8 cellular contexts compared by ENCODE assay signal in genomic region chr4:82428526-82428968, GRCh38. TPM values are rescaled to one million over a fixed set of nuclear protein-coding genes. Genes with fewer than 3 reads are reported as not detected.
DNase-seq lines count a peak whose midpoint lies in the region; ATAC-seq and TF ChIP-seq lines count a peak whose summit lies in the region.

No MANE protein-coding gene starts in this region.

- no TSS peak for BruUV-seq in Calu3 (replicated peaks; lab: Mats Ljungman, UMichigan)

- H3K9me3 Mint-ChIP-seq in Calu3 (ENCODE audit: low read depth, unreplicated experiment) (no peaks in the 10 kb centered on the region), endodermal cell (no peaks in the 10 kb centered on the region)

- H3K4me3 ChIP-seq in NT2/D1 (ENCODE audit: insufficient read length, low read depth), result peak overlapping the region; percentile 93
- H3K4me3 ChIP-seq in endodermal cell (ENCODE audit: low read length), result peak overlapping the region; percentile 91
- peak overlapping the region; percentile 90 to 99 for H3K4me3 ChIP-seq in neutrophil (ENCODE audit: low read depth in 1 of 2, low read length in 1 of 2)

- H3K27ac ChIP-seq in endodermal cell (ENCODE audit: low read depth, low read length) (peak overlapping the region; percentile 99), neutrophil (peak overlapping the region; percentile 94)

- H3K36me3 ChIP-seq in NT2/D1 (ENCODE audit: insufficient read depth, insufficient read length, low read length) (peaks cover 69% of the 10 kb centered on the region), endodermal cell (ENCODE audit: control insufficient read depth, insufficient read depth, low read length) (peaks cover 52% of the 10 kb centered on the region), neutrophil (peaks cover 36% of the 10 kb centered on the region)

- no peak for DNase-seq in Calu3
- no peak for DNase-seq in NT2/D1 (ENCODE audit: low read depth, low spot score)
- no peak for DNase-seq in endodermal cell
- DNase-seq in HK-2 (ENCODE audit: unreplicated experiment), result no peak
- no peak for DNase-seq in activated CD8-positive, alpha-beta memory T cell treated with anti-CD3 and anti-CD28 coated beads, Interleukin-2, amount 50 U/mL, for 4 hours

- peak overlapping the region; percentile 98 for H3K9ac ChIP-seq in NT2/D1 (ENCODE audit: insufficient read length, low read depth)
- H3K9ac ChIP-seq in endodermal cell (ENCODE audit: extremely low read depth, low read length, poor library complexity, severe bottlenecking), result peak overlapping the region; percentile 99

- no peak for ATAC-seq in HG03439 (IDR thresholded peaks at IDR 0.05; ENCODE audit: unreplicated experiment)
- ATAC-seq in HG02970 (IDR thresholded peaks at IDR 0.05; ENCODE audit: low FRiP score, unreplicated experiment), result no peak

- H3K4me1 ChIP-seq in NT2/D1 (ENCODE audit: insufficient read depth, insufficient read length), result no peaks in the 10 kb centered on the region
- no peaks in the 10 kb centered on the region for H3K4me1 ChIP-seq in endodermal cell (ENCODE audit: control insufficient read depth, insufficient read depth, low read length)
- peaks cover 24 to 34% of the 10 kb centered on the region in 2 experiments for H3K4me1 ChIP-seq in neutrophil (ENCODE audit: control insufficient read depth in 1 of 2, insufficient read depth in 1 of 2, low read depth in 1 of 2, low read length in 1 of 2)

- H3K9me3 ChIP-seq in NT2/D1 (ENCODE audit: insufficient read depth, low read length), result no peaks in the 10 kb centered on the region
- no peaks in the 10 kb centered on the region for H3K9me3 ChIP-seq in endodermal cell (ENCODE audit: control insufficient read depth, low read length)
- no peaks in the 10 kb centered on the region for H3K9me3 ChIP-seq in neutrophil

- intact Hi-C loops in Calu3 (cut with micrococcal nuclease; ENCODE audit: unreplicated experiment), result loop anchor here (2.0 kb wide), 1 partner anchor 54 kb away; no protein-coding TSS in a partner anchor

- H3K27me3 Mint-ChIP-seq in Calu3 (ENCODE audit: unreplicated experiment) (peaks cover 9% of the 10 kb centered on the region), endodermal cell (ENCODE audit: insufficient read depth) (no peaks in the 10 kb centered on the region)

- H3K4me1 Mint-ChIP-seq in Calu3 (ENCODE audit: low read depth, unreplicated experiment) (peaks cover 24% of the 10 kb centered on the region), endodermal cell (peaks cover 37% of the 10 kb centered on the region)

- peaks cover 84% of the 10 kb centered on the region for H3K36me3 Mint-ChIP-seq in Calu3 (ENCODE audit: insufficient read depth, unreplicated experiment)
- peaks cover 61% of the 10 kb centered on the region for H3K36me3 Mint-ChIP-seq in endodermal cell (ENCODE audit: low read depth)

- 0 to 1% methylated on average over 6 to 14 of the region's 14 CpGs for WGBS in endodermal cell (ENCODE audit: insufficient coverage in 1 of 2, insufficient read length in 1 of 2), 2 experiments

- TF ChIP-seq CTCF in Calu3 (IDR thresholded peaks at IDR 0.05; ENCODE audit: unreplicated experiment), result no peak
- no peak for TF ChIP-seq CTCF in endodermal cell (conservative IDR thresholded peaks at IDR 0.05)
- no peak for TF ChIP-seq CTCF in neutrophil (IDR thresholded peaks at IDR 0.05)

- peak overlapping the region; percentile 99 for H3K27ac Mint-ChIP-seq in Calu3 (ENCODE audit: unreplicated experiment)
- peak overlapping the region; percentile 100 for H3K27ac Mint-ChIP-seq in endodermal cell

- CTCF ChIA-PET in Calu3 (lab: Charles Lee), result interaction anchor here (1.0 kb wide), 1 partner anchor 34 kb away, joined by 3 read pairs; no protein-coding TSS in a partner anchor

- peak overlapping the region; percentile 99 for H3K4me3 Mint-ChIP-seq in Calu3 (ENCODE audit: low read depth, unreplicated experiment)
- H3K4me3 Mint-ChIP-seq in endodermal cell, result peak overlapping the region; percentile 100

- H3K27me3 ChIP-seq in NT2/D1 (ENCODE audit: insufficient read depth, insufficient read length), result no peaks in the 10 kb centered on the region
- H3K27me3 ChIP-seq in endodermal cell (ENCODE audit: control insufficient read depth, insufficient read depth, low read length, poor library complexity, severe bottlenecking), result no peaks in the 10 kb centered on the region
- H3K27me3 ChIP-seq in neutrophil, result no peaks in the 10 kb centered on the region

RNA-seq across cellular contexts. Expression of gene HNRNPDL, which starts 1.7 kb away (rescaled TPM):
- 180 and 198 TPM in 2 replicates for total RNA-seq in Calu3 (2022)
- 100 to 1,000 TPM; 368 to 383 TPM for total RNA-seq in endodermal cell
- 443 TPM for polyA plus RNA-seq in endodermal cell (2013, experiment 1 of 2)
- polyA plus RNA-seq in endodermal cell (2013, experiment 2 of 2), result 434 TPM

RNA-seq across cellular contexts. Expression of gene ENOPH1, which starts 1.8 kb away (rescaled TPM):
- total RNA-seq in Calu3 (2022), result 43.3 and 43.6 TPM in 2 replicates
- total RNA-seq in endodermal cell, result 10 to 100 TPM; 47.1 to 57.3 TPM
- 53.9 TPM for polyA plus RNA-seq in endodermal cell (2013, experiment 1 of 2)
- 50.4 TPM for polyA plus RNA-seq in endodermal cell (2013, experiment 2 of 2)

RNA-seq across cellular contexts. Expression of gene HNRNPD, which starts 54.8 kb away (rescaled TPM):
- total RNA-seq in Calu3 (2022) (241 and 272 TPM in 2 replicates), endodermal cell (100 to 1,000 TPM; 462 to 562 TPM)
- 407 TPM for polyA plus RNA-seq in endodermal cell (2013, experiment 1 of 2)
- polyA plus RNA-seq in endodermal cell (2013, experiment 2 of 2), result 365 TPM
